In genomic region chr5:80194470-80194869, GRCh38 we compare ENCODE assay signal across 13 cellular contexts.
A peak's percentile ranks its signal among the peaks of the same experiment; 100 is the strongest.
DNase-seq lines count a peak whose midpoint lies in the region; ATAC-seq, FAIRE-seq and TF ChIP-seq lines count a peak whose summit lies in the region.
"Had no signal": no experiment of that assay in that cellular context is flagged by ENCODE, and none has a peak within 500 bp of the region (broad histone marks: within the 10 kb centered on the region; RNA-seq: fewer than 3 reads in every experiment).

No MANE protein-coding gene starts in this region.

- H3K4me1 Mint-ChIP-seq in activated T-cell treated with anti-CD3 and anti-CD28 coated beads, Interleukin-2, amount 50 U/mL, for 4 hours (ENCODE audit: low read depth): peaks cover 84% of the 10 kb centered on the region
- peaks cover 69% of the 10 kb centered on the region for H3K4me1 Mint-ChIP-seq in brain

- no peaks in the 10 kb centered on the region for H3K9me3 ChIP-seq in PC-9 (ENCODE audit: insufficient read depth, low read depth)
- no peaks in the 10 kb centered on the region for H3K9me3 ChIP-seq in stomach
- H3K9me3 ChIP-seq in pancreas: no peaks in the 10 kb centered on the region
- H3K9me3 ChIP-seq: SJCRH30 had no signal

- peaks cover 30% of the 10 kb centered on the region; the same call in 1 of the 2 replicates for H3F3A ChIP-seq in PC-9 (ENCODE audit: insufficient read depth, low read depth)

- no peaks in the 10 kb centered on the region for H3K9me3 Mint-ChIP-seq in activated T-cell treated with anti-CD3 and anti-CD28 coated beads, Interleukin-2, amount 50 U/mL, for 4 hours
- H3K9me3 Mint-ChIP-seq in brain: no peaks in the 10 kb centered on the region
- H3K9me3 Mint-ChIP-seq: activated B cell treated with CpG ODN at 0.5 μM for 24 hours had no signal

- peaks cover 9% of the 10 kb centered on the region; the same call in 1 of the 2 replicates for H4K20me1 ChIP-seq in PC-9 (ENCODE audit: insufficient read depth)

- H3K36me3 Mint-ChIP-seq in activated T-cell treated with anti-CD3 and anti-CD28 coated beads, Interleukin-2, amount 50 U/mL, for 4 hours (ENCODE audit: insufficient read depth): peaks cover 16% of the 10 kb centered on the region
- H3K36me3 Mint-ChIP-seq in brain: peaks cover 22% of the 10 kb centered on the region

- H3K27ac Mint-ChIP-seq in brain: peak overlapping the region in 3 of 5 experiments; percentile 92 to 94 (median 94)
- H3K27ac Mint-ChIP-seq: activated B cell treated with CpG ODN at 0.5 μM for 24 hours had no signal

- no peak for TF ChIP-seq POLR2A in stomach (IDR thresholded peaks at IDR 0.05)

- TF ChIP-seq CTCF in PC-9 (conservative IDR thresholded peaks at IDR 0.05) (no peak), brain (conservative IDR thresholded peaks at IDR 0.05) (no peak), stomach (IDR thresholded peaks at IDR 0.05) (no peak), pancreas (IDR thresholded peaks at IDR 0.05) (no peak)

- H3K36me3 ChIP-seq in PC-9 (ENCODE audit: low read depth) (peaks cover 7% of the 10 kb centered on the region; the same call in 1 of the 2 replicates), stomach (peaks cover 0 to 14% (median 1%) of the 10 kb centered on the region in 4 donors), pancreas (no peaks in the 10 kb centered on the region)
- H3K36me3 ChIP-seq: SJCRH30 had no signal

- no peak overlapping the region for H3K4me3 ChIP-seq in PC-9
- no peak overlapping the region for H3K4me3 ChIP-seq in stomach
- H3K4me3 ChIP-seq in pancreas: no peak overlapping the region
- H3K4me3 ChIP-seq: SJCRH30 had no signal

- H2AFZ ChIP-seq in PC-9: no peak overlapping the region

- H3K9me2 ChIP-seq in PC-9 (ENCODE audit: insufficient read depth): no peaks in the 10 kb centered on the region

- no peak for FAIRE-seq in pancreas (lab: Jason Lieb, UNC)

- H3K4me3 Mint-ChIP-seq in activated T-cell treated with anti-CD3 and anti-CD28 coated beads, Interleukin-2, amount 50 U/mL, for 4 hours: peak overlapping the region; percentile 33
- H3K4me3 Mint-ChIP-seq in brain: no peak overlapping the region
- H3K4me3 Mint-ChIP-seq: activated B cell treated with CpG ODN at 0.5 μM for 24 hours had no signal

- intact Hi-C loops in PC-9 (cut with micrococcal nuclease; ENCODE audit: unreplicated experiment): no loop called here
- intact Hi-C loops in stomach (cut with DNase I; ENCODE audit: low total_unique reads): no loop called here
- intact Hi-C loops in pancreas (cut with DNase I): no loop called here

- ATAC-seq in activated T-cell treated with anti-CD3 and anti-CD28 coated beads, Interleukin-2, amount 50 U/mL, for 4 hours: peak; percentile 53 to 55
- ATAC-seq in pancreas: no peak

- H3K27ac ChIP-seq in PC-9: peak overlapping the region; percentile 11; the same call in 1 of the 2 replicates
- peak overlapping the region in 3 of 5 donors; percentile 28 to 79 (median 30) for H3K27ac ChIP-seq in stomach
- H3K27ac ChIP-seq in pancreas: peak overlapping the region in 1 of 4 donors; percentile 65
- H3K27ac ChIP-seq: SJCRH30 had no signal

- H3K27me3 ChIP-seq in PC-9 (ENCODE audit: insufficient read depth, low read depth) (no peaks in the 10 kb centered on the region), stomach (no peaks in the 10 kb centered on the region), pancreas (no peaks in the 10 kb centered on the region)
- H3K27me3 ChIP-seq: SJCRH30 had no signal

- CTCF ChIA-PET in PC-9 (lab: Charles Lee): no interaction called here

- 68 to 85% (median 78%) methylated on average over 4 of the region's 4 CpGs for WGBS in stomach, 5 donors
- 85 to 88% methylated on average over 4 of the region's 4 CpGs for WGBS in pancreas, 2 donors

- H3K79me2 ChIP-seq in PC-9 (ENCODE audit: low read depth): peaks cover 93% of the 10 kb centered on the region

- no peaks in the 10 kb centered on the region for H3K27me3 Mint-ChIP-seq in activated T-cell treated with anti-CD3 and anti-CD28 coated beads, Interleukin-2, amount 50 U/mL, for 4 hours (ENCODE audit: low read depth)
- H3K27me3 Mint-ChIP-seq in brain: peaks cover 3% of the 10 kb centered on the region
- H3K27me3 Mint-ChIP-seq: activated B cell treated with CpG ODN at 0.5 μM for 24 hours had no signal

- no peak overlapping the region for H3K4me2 ChIP-seq in PC-9

- no peak for TF ChIP-seq EP300 in stomach (IDR thresholded peaks at IDR 0.05)

- POLR2A ChIA-PET in PC-9 (lab: Charles Lee; ENCODE audit: unreplicated experiment): no interaction called here

- H3K4me1 ChIP-seq in PC-9 (replicated peaks; ENCODE audit: insufficient read depth) (peaks cover 12% of the 10 kb centered on the region; the same call in 1 of the 2 replicates), stomach (peaks cover 24 to 73% (median 50%) of the 10 kb centered on the region in 4 donors), pancreas (peaks cover 0 to 31% (median 29%) of the 10 kb centered on the region in 3 donors)

- no peak for DNase-seq in activated T-cell treated with anti-CD3 and anti-CD28 coated beads, Interleukin-2, amount 50 U/mL, for 4 hours
- DNase-seq in activated T-cell treated with anti-CD3 and anti-CD28 coated beads, Interleukin-2, amount 50 U/mL, for 1 hour: no peak
- DNase-seq in PC-9 (no peak), stomach (no peak), NCI-H1930 (lab: John Stamatoyannopoulos, UW) (no peak), pancreas (no peak)
- no peak for DNase-seq in activated effector memory CD4-positive, alpha-beta T cell treated with Interleukin-2 at 50 U/mL for 16 hours
- DNase-seq: activated B cell treated with CpG ODN at 0.5 μM for 24 hours, cortex of kidney, DMS153, NCI-H187, SJCRH30 had no signal

- no TSS peak for BruUV-seq in PC-9 (replicated peaks; lab: Mats Ljungman, UMichigan)

Comparison
In these comparisons a context has a peak if more than half of its experiments do, and no peak if none do; other contexts are left out.
1. ATAC-seq: peak in activated T-cell treated with anti-CD3 and anti-CD28 coated beads, Interleukin-2, amount 50 U/mL, for 4 hours (2 of 2); none in pancreas (0 of 4).